8 cellular contexts compared by ENCODE assay signal in genomic region chr15:77966540-77967290, GRCh38.
DNase-seq lines count a peak whose midpoint lies in the region; ATAC-seq, FAIRE-seq and TF ChIP-seq lines count a peak whose summit lies in the region.

No MANE protein-coding gene starts in this region.

- H3K27ac Mint-ChIP-seq in activated T-cell treated with anti-CD3 and anti-CD28 coated beads, Interleukin-2, amount 50 U/mL, for 72 hours, result no peak overlapping the region

- peak; percentile 58 to 59 for ATAC-seq in activated T-cell treated with anti-CD3 and anti-CD28 coated beads, Interleukin-2, amount 50 U/mL, for 72 hours (replicated peaks in 1 of 2)
- ATAC-seq in HG03469 (IDR thresholded peaks at IDR 0.05; ENCODE audit: unreplicated experiment), result no peak
- ATAC-seq in HG02973 (IDR thresholded peaks at IDR 0.05; ENCODE audit: unreplicated experiment), result no peak

- peaks cover 7% of the 10 kb centered on the region for H3K4me1 Mint-ChIP-seq in activated T-cell treated with anti-CD3 and anti-CD28 coated beads, Interleukin-2, amount 50 U/mL, for 72 hours (ENCODE audit: low read depth)

- TF ChIP-seq CTCF in GM12864 (IDR thresholded peaks at IDR 0.05; ENCODE audit: low read depth, low read length, missing control alignments) (peak; percentile 75), fibroblast of the aortic adventitia (IDR thresholded peaks at IDR 0.05; ENCODE audit: insufficient read depth, low read length) (peak; percentile 86)

- FAIRE-seq in A204.1 (lab: Jason Lieb, UNC), result peak; percentile 73

- H3K4me3 ChIP-seq in GM12864 (ENCODE audit: low read depth, low read length) (no peak overlapping the region), fibroblast of the aortic adventitia (ENCODE audit: low read depth, low read length) (no peak overlapping the region)

- peaks cover 7% of the 10 kb centered on the region for H3K27me3 Mint-ChIP-seq in activated T-cell treated with anti-CD3 and anti-CD28 coated beads, Interleukin-2, amount 50 U/mL, for 72 hours (ENCODE audit: low read depth)

- no peak overlapping the region for H3K4me3 Mint-ChIP-seq in activated T-cell treated with anti-CD3 and anti-CD28 coated beads, Interleukin-2, amount 50 U/mL, for 72 hours

- peaks cover 2% of the 10 kb centered on the region in 2 donors for H3K36me3 Mint-ChIP-seq in activated T-cell treated with anti-CD3 and anti-CD28 coated beads, Interleukin-2, amount 50 U/mL, for 72 hours (ENCODE audit: insufficient read depth in 2 of 2)

- DNase-seq in GM12864 (ENCODE audit: low read depth), result no peak
- peak; percentile 9 for DNase-seq in NCI-H774 (lab: John Stamatoyannopoulos, UW)
- peak; percentile 45 to 63 for DNase-seq in activated T-cell treated with anti-CD3 and anti-CD28 coated beads, Interleukin-2, amount 50 U/mL, for 72 hours
- DNase-seq in fibroblast of the aortic adventitia (ENCODE audit: low read depth), result peak; percentile 67
- peak; percentile 26 for DNase-seq in occipital lobe (lab: John Stamatoyannopoulos, UW)

- no peaks in the 10 kb centered on the region for H3K9me3 Mint-ChIP-seq in activated T-cell treated with anti-CD3 and anti-CD28 coated beads, Interleukin-2, amount 50 U/mL, for 72 hours

Comparison
In these comparisons a context has a peak if more than half of its experiments do, and no peak if none do; other contexts are left out.
1. ATAC-seq: peak in activated T-cell treated with anti-CD3 and anti-CD28 coated beads, Interleukin-2, amount 50 U/mL, for 72 hours (2 of 2); none in HG03469 (single experiment) and HG02973 (single experiment).